Comparison of ENCODE assay signal across 1 cellular context in the genomic region with DNA sequence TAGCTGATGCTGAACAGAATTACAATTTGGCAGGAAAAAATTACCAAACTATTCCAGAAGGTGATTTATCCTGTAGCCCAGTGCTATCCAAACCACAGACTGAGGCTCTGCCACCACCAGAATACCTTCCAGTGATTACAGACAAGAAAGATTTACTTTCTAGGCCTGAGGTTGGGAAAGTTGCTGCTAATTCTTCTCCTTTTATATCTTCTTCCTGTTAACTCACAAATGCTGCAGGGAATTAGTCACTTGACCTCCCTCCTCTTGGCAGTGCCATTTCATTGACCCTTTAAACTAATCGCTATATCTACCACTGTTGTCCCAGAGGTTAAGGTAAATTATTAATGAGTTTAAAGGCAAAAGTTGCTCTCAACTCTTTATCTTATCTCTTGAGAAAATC.
TF ChIP-seq lines count a peak whose summit lies in the region.

No MANE protein-coding gene starts in this region.

TF ChIP-seq in endothelial cell of umbilical vein, 7 proteins besides CTCF, POLR2A, EP300 and RAD21:
- TF ChIP-seq POLR2AphosphoS5 (IDR thresholded peaks at IDR 0.05; ENCODE audit: insufficient read depth, low read depth, low read length) (no peak), GATA2 (IDR thresholded peaks at IDR 0.05; ENCODE audit: insufficient read depth, insufficient read length, low read depth, low read length) (peak; percentile 23)
- TF ChIP-seq, protein P1, sequence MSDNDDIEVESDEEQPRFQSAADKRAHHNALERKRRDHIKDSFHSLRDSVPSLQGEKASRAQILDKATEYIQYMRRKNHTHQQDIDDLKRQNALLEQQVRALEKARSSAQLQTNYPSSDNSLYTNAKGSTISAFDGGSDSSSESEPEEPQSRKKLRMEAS (IDR thresholded peaks at IDR 0.05; ENCODE audit: insufficient read depth, insufficient read length): no peak
